Comparison of ENCODE assay signal across 7 cellular contexts in the genomic region with DNA sequence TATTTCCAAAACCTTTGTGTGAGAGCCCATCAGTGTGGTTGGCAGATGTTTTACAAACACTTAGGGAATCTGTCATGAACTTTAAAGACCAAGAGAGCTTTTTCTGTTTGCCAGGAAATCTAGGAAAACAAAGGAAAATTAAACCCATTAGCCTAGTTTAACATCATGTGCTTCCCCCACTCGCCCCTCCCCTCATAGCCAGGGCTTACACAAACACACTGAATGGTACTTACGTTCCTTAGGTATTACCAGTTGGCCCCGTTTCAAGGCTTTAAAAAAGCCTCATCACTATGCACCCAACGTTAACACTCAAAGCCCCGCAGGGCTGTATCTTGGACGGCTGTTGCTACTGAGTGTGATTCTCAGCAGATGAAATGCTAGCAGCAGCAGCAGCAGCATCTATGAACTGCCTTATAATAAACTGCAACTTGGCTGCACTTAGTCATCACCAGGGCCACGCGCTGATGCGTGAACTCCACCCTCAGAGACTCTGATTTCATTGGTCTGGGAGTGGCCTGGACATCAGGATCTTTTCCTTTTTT. TPM values are rescaled to one million over a fixed set of nuclear protein-coding genes. Genes with fewer than 3 reads are reported as not detected.
DNase-seq lines count a peak whose midpoint lies in the region; ATAC-seq, FAIRE-seq and TF ChIP-seq lines count a peak whose summit lies in the region.

No MANE protein-coding gene starts in this region.

- no peaks in the 10 kb centered on the region for H4K20me1 ChIP-seq in fibroblast of lung (ENCODE audit: control insufficient read depth, extremely low read depth, insufficient read depth, low read length)

- H3K9me3 ChIP-seq in SK-N-MC (ENCODE audit: low read depth, low read length) (no peaks in the 10 kb centered on the region), fibroblast of lung (ENCODE audit: control insufficient read depth, insufficient read depth, low read depth, low read length) (no peaks in the 10 kb centered on the region), small intestine (ENCODE audit: control insufficient read depth, low read depth) (no peaks in the 10 kb centered on the region)

- in situ Hi-C loops in G401 (cut with HindIII; ENCODE audit: low sequenced_read_pairs) = no loop called here

- FAIRE-seq in small intestine (lab: Jason Lieb, UNC) = no peak

- H3K27ac ChIP-seq in SK-N-MC (peak overlapping the region; percentile 10; the same call in 1 of the 2 replicates), fibroblast of lung (ENCODE audit: insufficient read depth, low read length) (peak overlapping the region; percentile 53), small intestine (ENCODE audit: low read depth in 1 of 2, low read length in 1 of 2) (peak overlapping the region in 1 of 2 donors; percentile 37)

- H3K4me3 ChIP-seq in SK-N-MC = peak overlapping the region; percentile 50
- H3K4me3 ChIP-seq in fibroblast of lung (replicated peaks in 1 of 4; ENCODE audit: control extremely low read depth in 1 of 4, insufficient read depth in 1 of 4, low read depth in 3 of 4, low read length in 4 of 4) = peak overlapping the region in 2 of 4 experiments; percentile 15 to 46
- H3K4me3 ChIP-seq in small intestine (ENCODE audit: low read depth in 1 of 2, low read length in 2 of 2) = no peak overlapping the region

- no peak for ATAC-seq in HG02973 (IDR thresholded peaks at IDR 0.05; ENCODE audit: unreplicated experiment)

- no peaks in the 10 kb centered on the region for H3K36me3 ChIP-seq in SK-N-MC (ENCODE audit: insufficient read depth, low read length)
- H3K36me3 ChIP-seq in fibroblast of lung (ENCODE audit: control insufficient read depth, insufficient read depth, low read length) = no peaks in the 10 kb centered on the region
- no peaks in the 10 kb centered on the region for H3K36me3 ChIP-seq in small intestine (ENCODE audit: control insufficient read depth in 2 of 2, insufficient read depth in 2 of 2, low read length in 2 of 2)

- WGBS in small intestine, 3 donors = 6 to 26% (median 12%) methylated on average over 9 of the region's 9 CpGs

- no peaks in the 10 kb centered on the region for H3K79me2 ChIP-seq in fibroblast of lung (ENCODE audit: control insufficient read depth, insufficient read depth, low read length)

- no peak overlapping the region for H3K9ac ChIP-seq in SK-N-MC (ENCODE audit: insufficient read length)
- H3K9ac ChIP-seq in fibroblast of lung (ENCODE audit: insufficient read depth, low read length) = no peak overlapping the region

- peak overlapping the region; percentile 49 for H3K4me2 ChIP-seq in fibroblast of lung (ENCODE audit: extremely low read depth, insufficient read depth, low read length)

- peak; percentile 10 for DNase-seq in G401 (ENCODE audit: low spot score)
- peak; percentile 83 for DNase-seq in LHCN-M2 (ENCODE audit: low read depth)
- no peak for DNase-seq in SK-N-MC (ENCODE audit: low read depth, low spot score)
- DNase-seq in fibroblast of lung (ENCODE audit: low read depth in 2 of 2) = peak; percentile 88 to 92
- peak; percentile 43 for DNase-seq in small intestine
- no peak for DNase-seq in iPS-NIHi7 (ENCODE audit: extremely low spot score)

- no peaks in the 10 kb centered on the region for H3K4me1 ChIP-seq in fibroblast of lung (ENCODE audit: control insufficient read depth, extremely low read depth, insufficient read depth, low read length)
- H3K4me1 ChIP-seq in small intestine (ENCODE audit: control insufficient read depth in 2 of 2, insufficient read depth in 1 of 2, low read depth in 1 of 2, low read length in 1 of 2) = no peaks in the 10 kb centered on the region

- no peak for TF ChIP-seq CTCF in fibroblast of lung (conservative IDR thresholded peaks at IDR 0.05 in 1 of 2, IDR thresholded peaks at IDR 0.05 in 1 of 2; ENCODE audit: low read depth in 1 of 2, low read length in 2 of 2)

- no peak overlapping the region for H2AFZ ChIP-seq in fibroblast of lung (ENCODE audit: low read length)

- H3K27me3 ChIP-seq in fibroblast of lung (ENCODE audit: control insufficient read depth, insufficient read depth, low read length) (no peaks in the 10 kb centered on the region), small intestine (ENCODE audit: control insufficient read depth in 2 of 2, insufficient read depth in 2 of 2, low read length in 2 of 2) (no peaks in the 10 kb centered on the region)

RNA-seq across cellular contexts. Expression of gene TTC39C, which starts 20.1 kb away (rescaled TPM):
- total RNA-seq in G401 (2014; rRNA removed; shearing (Covaris generic)) = 3.1 and 4.1 TPM in 2 replicates
- total RNA-seq in LHCN-M2 (2014; rRNA removed) (18.3 and 22.8 TPM in 2 replicates), fibroblast of lung (32.0 and 32.6 TPM in 2 replicates)
- polyA plus RNA-seq in LHCN-M2 (2012) = 9.7 TPM
- polyA plus RNA-seq in fibroblast of lung (15.8 and 17.7 TPM in 2 replicates), small intestine (10 to 100 TPM in 1 of 3 donors, 1 to 10 TPM in 2; 4.9 to 10.3 (median 6.9) TPM)
- 11.4 and 15.7 TPM in 2 replicates for polyA plus RNA-seq in fibroblast of lung (2012)
- polyA minus RNA-seq in fibroblast of lung (ENCODE audit: low replicate concordance) = 7.1 and 12.3 TPM in 2 replicates

Comparison
In these comparisons a context has a peak if more than half of its experiments do, and no peak if none do; other contexts are left out.
1. DNase-seq: peak in G401 (single experiment), LHCN-M2 (single experiment), fibroblast of lung (2 of 2) and small intestine (single experiment); none in SK-N-MC (single experiment) and iPS-NIHi7 (single experiment).